Comparison of ENCODE assay signal across 11 cellular contexts in the genomic region with DNA sequence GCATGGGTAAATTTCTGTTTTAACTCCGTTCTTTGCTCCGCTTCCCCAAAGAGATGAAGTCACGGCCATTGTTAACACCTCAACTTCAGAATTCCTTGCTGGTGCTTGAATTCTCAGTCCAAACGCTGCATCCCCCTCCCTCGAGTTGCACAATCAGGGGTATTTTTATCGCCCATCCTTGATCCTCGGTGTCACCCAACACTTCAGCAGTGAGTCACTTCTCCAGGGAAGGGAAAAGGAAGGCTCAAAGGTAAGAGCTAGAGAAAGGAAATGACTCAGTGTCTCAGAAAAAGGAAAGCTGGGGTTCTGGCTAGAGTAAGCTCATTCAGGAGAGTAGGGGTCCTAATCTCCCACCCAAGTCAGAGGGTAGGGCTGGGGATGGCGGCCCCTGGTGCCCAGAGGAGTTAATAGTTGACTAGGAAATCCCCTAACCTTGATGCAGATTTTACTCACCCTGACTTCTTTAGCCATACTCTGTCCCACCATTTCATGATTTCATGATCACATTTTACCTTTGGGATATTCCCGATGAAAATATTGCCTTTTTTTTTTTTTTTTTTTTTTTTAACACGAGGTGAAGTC. TPM values are rescaled to one million over a fixed set of nuclear protein-coding genes. Genes with fewer than 3 reads are reported as not detected.
DNase-seq lines count a peak whose midpoint lies in the region; ATAC-seq and TF ChIP-seq lines count a peak whose summit lies in the region.
"Had no signal": no experiment of that assay in that cellular context is flagged by ENCODE, and none has a peak within 500 bp of the region (broad histone marks: within the 10 kb centered on the region; RNA-seq: fewer than 3 reads in every experiment).

No MANE protein-coding gene starts in this region.

- no peaks in the 10 kb centered on the region for H3K27me3 ChIP-seq in Caco-2 (replicated peaks; ENCODE audit: control insufficient read depth, insufficient read depth, low read length)

- no TSS peak for BruUV-seq in Caco-2 (replicated peaks; lab: Mats Ljungman, UMichigan)

- ATAC-seq in GM21515 (IDR thresholded peaks at IDR 0.05; ENCODE audit: unreplicated experiment): no peak
- no peak for ATAC-seq in HG03565 (IDR thresholded peaks at IDR 0.05; ENCODE audit: unreplicated experiment)

- H3K9me3 ChIP-seq in Caco-2: no peaks in the 10 kb centered on the region
- H3K9me3 ChIP-seq: thoracic aorta had no signal

- DNase-seq in Caco-2: peak; percentile 23 to 65
- DNase-seq in NCI-H226: peak; percentile 86
- no peak for DNase-seq in endothelial cell (ENCODE audit: low spot score)
- DNase-seq in activated CD4-positive, alpha-beta T cell treated with anti-CD3 and anti-CD28 coated beads, Interleukin-2, amount 10 ng/mL, durations not matched to agents 7 days and 5 days: no peak
- no peak for DNase-seq in NCI-H1417 (lab: John Stamatoyannopoulos, UW)
- DNase-seq: activated T-cell treated with anti-CD3 and anti-CD28 coated beads, Interleukin-2, amount 50 U/mL, for 1 hour; glutamatergic neuron had no signal

- no peaks in the 10 kb centered on the region for H3K9me3 Mint-ChIP-seq in Caco-2 (ENCODE audit: unreplicated experiment)
- H3K9me3 Mint-ChIP-seq in endothelial cell (ENCODE audit: unreplicated experiment): no peaks in the 10 kb centered on the region
- H3K9me3 Mint-ChIP-seq in nephron: no peaks in the 10 kb centered on the region
- H3K9me3 Mint-ChIP-seq in activated CD4-positive, alpha-beta T cell treated with anti-CD3 and anti-CD28 coated beads, Interleukin-2, amount 10 ng/mL, durations not matched to agents 7 days and 5 days: no peaks in the 10 kb centered on the region

- H3K36me3 Mint-ChIP-seq in Caco-2 (ENCODE audit: insufficient read depth, unreplicated experiment) (no peaks in the 10 kb centered on the region), endothelial cell (ENCODE audit: low read depth, unreplicated experiment) (peaks cover 23% of the 10 kb centered on the region), nephron (ENCODE audit: low read depth) (peaks cover 32% of the 10 kb centered on the region)
- peaks cover 6% of the 10 kb centered on the region for H3K36me3 Mint-ChIP-seq in activated CD4-positive, alpha-beta T cell treated with anti-CD3 and anti-CD28 coated beads, Interleukin-2, amount 10 ng/mL, durations not matched to agents 7 days and 5 days (ENCODE audit: low read depth)

- H3K4me1 ChIP-seq in Caco-2: peaks cover 26% of the 10 kb centered on the region

- CTCF ChIA-PET in Caco-2 (lab: Charles Lee): interaction anchor here (0.7 kb wide), 1 partner anchor 102 kb away, joined by 3 read pairs; a partner anchor contains a TSS
- CTCF ChIA-PET in activated CD4-positive, alpha-beta T cell treated with anti-CD3 and anti-CD28 coated beads, Interleukin-2, amount 10 ng/mL, durations not matched to agents 7 days and 5 days (lab: Charles Lee): interaction anchor here (2.3 kb wide), 1 partner anchor 21 kb away, joined by 5 read pairs; no protein-coding TSS in a partner anchor

- intact Hi-C loops in Caco-2 (cut with micrococcal nuclease; ENCODE audit: unreplicated experiment): no loop called here

- H3K27ac Mint-ChIP-seq in Caco-2 (ENCODE audit: unreplicated experiment) (peak overlapping the region; percentile 54), endothelial cell (ENCODE audit: unreplicated experiment) (peak overlapping the region; percentile 95), nephron (peak overlapping the region; percentile 64 to 96 (median 85))
- no peak overlapping the region for H3K27ac Mint-ChIP-seq in activated CD4-positive, alpha-beta T cell treated with anti-CD3 and anti-CD28 coated beads, Interleukin-2, amount 10 ng/mL, durations not matched to agents 7 days and 5 days

- H3K27me3 Mint-ChIP-seq in Caco-2 (ENCODE audit: insufficient read depth, unreplicated experiment) (no peaks in the 10 kb centered on the region), endothelial cell (ENCODE audit: unreplicated experiment) (peaks cover 14% of the 10 kb centered on the region), nephron (ENCODE audit: low read depth) (no peaks in the 10 kb centered on the region)
- H3K27me3 Mint-ChIP-seq in activated CD4-positive, alpha-beta T cell treated with anti-CD3 and anti-CD28 coated beads, Interleukin-2, amount 10 ng/mL, durations not matched to agents 7 days and 5 days: no peaks in the 10 kb centered on the region

- H3K4me3 ChIP-seq in Caco-2 (ENCODE audit: low read depth, low read length): no peak overlapping the region
- H3K4me3 ChIP-seq: thoracic aorta had no signal

- no peaks in the 10 kb centered on the region; the same call in 1 of the 2 replicates for H3K36me3 ChIP-seq in Caco-2 (ENCODE audit: control insufficient read depth, insufficient read depth, low read length)
- H3K36me3 ChIP-seq: thoracic aorta had no signal

- TF ChIP-seq CTCF in Caco-2 (IDR thresholded peaks at IDR 0.05; ENCODE audit: insufficient read depth in 1 of 2, low read depth in 1 of 2, low read length in 1 of 2, severe bottlenecking in 1 of 2, unreplicated experiment in 1 of 2) (no peak), endothelial cell (IDR thresholded peaks at IDR 0.05; ENCODE audit: unreplicated experiment) (no peak), nephron (IDR thresholded peaks at IDR 0.05; ENCODE audit: unreplicated experiment in 3 of 3) (no peak)

- POLR2A ChIA-PET in Caco-2 (lab: Charles Lee): no interaction called here
- POLR2A ChIA-PET in activated CD4-positive, alpha-beta T cell treated with anti-CD3 and anti-CD28 coated beads, Interleukin-2, amount 10 ng/mL, durations not matched to agents 7 days and 5 days (lab: Charles Lee): no interaction called here

- H3K4me3 Mint-ChIP-seq in Caco-2 (ENCODE audit: unreplicated experiment) (no peak overlapping the region), endothelial cell (ENCODE audit: unreplicated experiment) (peak overlapping the region; percentile 68), nephron (no peak overlapping the region)
- no peak overlapping the region for H3K4me3 Mint-ChIP-seq in activated CD4-positive, alpha-beta T cell treated with anti-CD3 and anti-CD28 coated beads, Interleukin-2, amount 10 ng/mL, durations not matched to agents 7 days and 5 days

- peaks cover 2% of the 10 kb centered on the region for H3K4me1 Mint-ChIP-seq in Caco-2 (ENCODE audit: low read depth, unreplicated experiment)
- peaks cover 49% of the 10 kb centered on the region for H3K4me1 Mint-ChIP-seq in endothelial cell (ENCODE audit: unreplicated experiment)
- H3K4me1 Mint-ChIP-seq in nephron: peaks cover 35% of the 10 kb centered on the region
- H3K4me1 Mint-ChIP-seq in activated CD4-positive, alpha-beta T cell treated with anti-CD3 and anti-CD28 coated beads, Interleukin-2, amount 10 ng/mL, durations not matched to agents 7 days and 5 days: peaks cover 3% of the 10 kb centered on the region

RNA-seq across cellular contexts. Expression of a gene that starts 39.8 kb away (rescaled TPM):
- total RNA-seq in Caco-2 (2022): 40.9 and 44.4 TPM in 2 replicates
- total RNA-seq in endothelial cell (ENCODE audit: unreplicated experiment): 219 TPM
- total RNA-seq in activated CD4-positive, alpha-beta T cell treated with anti-CD3 and anti-CD28 coated beads, Interleukin-2, amount 10 ng/mL, durations not matched to agents 7 days and 5 days: 10 to 100 TPM; 40.2 to 42.7 TPM

Comparison
In these comparisons a context has a peak if more than half of its experiments do, and no peak if none do; other contexts are left out.
1. DNase-seq: peak in Caco-2 (2 of 2) and NCI-H226 (single experiment); none in endothelial cell (single experiment), activated CD4-positive, alpha-beta T cell treated with anti-CD3 and anti-CD28 coated beads, Interleukin-2, amount 10 ng/mL, durations not matched to agents 7 days and 5 days (single experiment) and NCI-H1417 (0 of 3).